ENCODE assay signal across 31 cellular contexts in genomic region chr12:106527356-106527755, GRCh38. TPM values are rescaled to one million over a fixed set of nuclear protein-coding genes. Genes with fewer than 3 reads are reported as not detected.
A peak's percentile ranks its signal among the peaks of the same experiment; 100 is the strongest.
DNase-seq lines count a peak whose midpoint lies in the region; ATAC-seq, FAIRE-seq and TF ChIP-seq lines count a peak whose summit lies in the region.
"Had no signal": no experiment of that assay in that cellular context is flagged by ENCODE, and none has a peak within 500 bp of the region (broad histone marks: within the 10 kb centered on the region; RNA-seq: fewer than 3 reads in every experiment).

No MANE protein-coding gene starts in this region.

- H3K36me3 ChIP-seq in bronchial epithelial cell (ENCODE audit: control insufficient read depth, insufficient read depth, low read length) (no peaks in the 10 kb centered on the region), prostate gland (no peaks in the 10 kb centered on the region)
- no peaks in the 10 kb centered on the region for H3K36me3 ChIP-seq in effector memory CD4-positive, alpha-beta T cell (ENCODE audit: control insufficient read depth, insufficient read depth, low read length)
- H3K36me3 ChIP-seq: gastrocnemius medialis, MG63, tibial nerve, WERI-Rb-1 had no signal

- no peaks in the 10 kb centered on the region for H3K9me3 Mint-ChIP-seq in stimulated activated effector memory CD8-positive, alpha-beta T cell treated with anti-CD3 and anti-CD28 coated beads, Interleukin-12 subunit alpha, Interleukin-12 subunit beta, amount 100 ng/mL, for 72 hours
- H3K9me3 Mint-ChIP-seq: activated CD4-positive, alpha-beta T cell treated with anti-CD3 and anti-CD28 coated beads, Interleukin-2, amount 10 ng/mL, durations not matched to agents 24 days and 14 days had no signal

- no peaks in the 10 kb centered on the region for H3K9me3 ChIP-seq in prostate gland
- no peaks in the 10 kb centered on the region for H3K9me3 ChIP-seq in effector memory CD4-positive, alpha-beta T cell (ENCODE audit: control insufficient read depth, low read length)
- H3K9me3 ChIP-seq: gastrocnemius medialis, MG63 had no signal

- H3K4me3 ChIP-seq in bronchial epithelial cell (ENCODE audit: low read depth, low read length) (no peak overlapping the region), prostate gland (no peak overlapping the region)
- H3K4me3 ChIP-seq in effector memory CD4-positive, alpha-beta T cell (ENCODE audit: insufficient read depth, low read depth, low read length, poor library complexity, severe bottlenecking), result no peak overlapping the region
- H3K4me3 ChIP-seq: gastrocnemius medialis, MG63, skin epidermis, tibial nerve had no signal

- intact Hi-C loops in prostate gland (cut with DNase I), result no loop called here

- 56% methylated on average over 2 of the region's 2 CpGs for WGBS in prostate gland

- H3K36me3 Mint-ChIP-seq in stimulated activated effector memory CD8-positive, alpha-beta T cell treated with anti-CD3 and anti-CD28 coated beads, Interleukin-12 subunit alpha, Interleukin-12 subunit beta, amount 100 ng/mL, for 72 hours, result no peaks in the 10 kb centered on the region

- no peak for FAIRE-seq in bronchial epithelial cell (lab: Jason Lieb, UNC)

- H3K27me3 ChIP-seq in bronchial epithelial cell (ENCODE audit: control insufficient read depth, insufficient read depth, low read length), result no peaks in the 10 kb centered on the region
- H3K27me3 ChIP-seq in prostate gland (replicated peaks; ENCODE audit: insufficient read depth), result no peaks in the 10 kb centered on the region
- no peaks in the 10 kb centered on the region for H3K27me3 ChIP-seq in effector memory CD4-positive, alpha-beta T cell (replicated peaks; ENCODE audit: control insufficient read depth, insufficient read depth, low read length, poor library complexity, severe bottlenecking)
- H3K27me3 ChIP-seq: gastrocnemius medialis, MG63, tibial nerve had no signal

- H3K27ac Mint-ChIP-seq in stimulated activated effector memory CD8-positive, alpha-beta T cell treated with anti-CD3 and anti-CD28 coated beads, Interleukin-12 subunit alpha, Interleukin-12 subunit beta, amount 100 ng/mL, for 72 hours, result no peak overlapping the region
- H3K27ac Mint-ChIP-seq: activated CD4-positive, alpha-beta T cell treated with anti-CD3 and anti-CD28 coated beads, Interleukin-2, amount 10 ng/mL, durations not matched to agents 24 days and 14 days; activated T-cell treated with anti-CD3 and anti-CD28 coated beads, Interleukin-2, amount 50 U/mL, for 24 hours; CD4-positive, alpha-beta T cell; memory B cell; T-helper 2 cell treated with Interferon-gamma antibody and Interleukin-4, amounts not matched to agents 5 μg/mL and 100 μg/mL, for 36 hours had no signal

- no peaks in the 10 kb centered on the region for H3K4me1 ChIP-seq in prostate gland (replicated peaks)
- no peaks in the 10 kb centered on the region for H3K4me1 ChIP-seq in effector memory CD4-positive, alpha-beta T cell (ENCODE audit: control insufficient read depth, insufficient read depth, low read length, poor library complexity, severe bottlenecking)
- H3K4me1 ChIP-seq: gastrocnemius medialis, tibial nerve had no signal

- no peak overlapping the region for H3K4me3 Mint-ChIP-seq in stimulated activated effector memory CD8-positive, alpha-beta T cell treated with anti-CD3 and anti-CD28 coated beads, Interleukin-12 subunit alpha, Interleukin-12 subunit beta, amount 100 ng/mL, for 72 hours
- H3K4me3 Mint-ChIP-seq: activated CD4-positive, alpha-beta T cell treated with anti-CD3 and anti-CD28 coated beads, Interleukin-2, amount 10 ng/mL, durations not matched to agents 24 days and 14 days; activated T-cell treated with anti-CD3 and anti-CD28 coated beads, Interleukin-2, amount 50 U/mL, for 24 hours; CD4-positive, alpha-beta T cell; memory B cell; T-helper 2 cell treated with Interferon-gamma antibody and Interleukin-4, amounts not matched to agents 5 μg/mL and 100 μg/mL, for 36 hours had no signal

- no peak for ATAC-seq in stimulated activated effector memory CD8-positive, alpha-beta T cell treated with anti-CD3 and anti-CD28 coated beads, Interleukin-12 subunit alpha, Interleukin-12 subunit beta, amount 100 ng/mL, for 72 hours
- ATAC-seq: gastrocnemius medialis had no signal

- H3K27ac ChIP-seq in prostate gland, result no peak overlapping the region
- H3K27ac ChIP-seq in effector memory CD4-positive, alpha-beta T cell (ENCODE audit: insufficient read depth, low read length, poor library complexity, severe bottlenecking), result no peak overlapping the region
- H3K27ac ChIP-seq: epithelial cell of prostate, gastrocnemius medialis, skin epidermis, tibial nerve, WERI-Rb-1 had no signal

- TF ChIP-seq CTCF in bronchial epithelial cell (IDR thresholded peaks at IDR 0.05; ENCODE audit: insufficient read depth, low read length, severe bottlenecking) (no peak), prostate gland (IDR thresholded peaks at IDR 0.05) (no peak)

- H3K4me1 Mint-ChIP-seq in stimulated activated effector memory CD8-positive, alpha-beta T cell treated with anti-CD3 and anti-CD28 coated beads, Interleukin-12 subunit alpha, Interleukin-12 subunit beta, amount 100 ng/mL, for 72 hours, result no peaks in the 10 kb centered on the region
- H3K4me1 Mint-ChIP-seq: activated CD4-positive, alpha-beta T cell treated with anti-CD3 and anti-CD28 coated beads, Interleukin-2, amount 10 ng/mL, durations not matched to agents 24 days and 14 days; memory B cell had no signal

- peak; percentile 16 for DNase-seq in A172 (ENCODE audit: low spot score)
- peak; percentile 5 for DNase-seq in HS-5 (ENCODE audit: low read depth)
- peak; percentile 14 for DNase-seq in bronchial epithelial cell (ENCODE audit: low read depth)
- DNase-seq in foreskin melanocyte, result peak; percentile 61
- DNase-seq in stimulated activated effector memory CD8-positive, alpha-beta T cell treated with anti-CD3 and anti-CD28 coated beads, Interleukin-12 subunit alpha, Interleukin-12 subunit beta, amount 100 ng/mL, for 72 hours (ENCODE audit: low spot score in 2 of 2), result no peak
- no peak for DNase-seq in COLO668 (lab: John Stamatoyannopoulos, UW; ENCODE audit: unreplicated experiment)
- no peak for DNase-seq in prostate gland (ENCODE audit: low spot score)
- DNase-seq in effector memory CD4-positive, alpha-beta T cell, result no peak
- DNase-seq: 8988T; activated CD4-positive, alpha-beta T cell treated with anti-CD3 and anti-CD28 coated beads, Interleukin-2, amount 10 ng/mL, durations not matched to agents 24 days and 14 days; activated gamma-delta T cell; activated T-cell treated with anti-CD3 and anti-CD28 coated beads, Interleukin-2, amount 50 U/mL, for 24 hours; CD4-positive, alpha-beta T cell; cerebellar nuclear complex; DMS 273 treated with DMSO at 0.1 percent for 48 hours; gastrocnemius medialis; GOT3; hippocampal formation; MG63; NCI-H1417; NCI-H446; stimulated activated CD8-positive, alpha-beta memory T cell treated with anti-CD3 and anti-CD28 coated beads, Interleukin-4, amount 100 ng/mL, for 48 hours; WERI-Rb-1 had no signal

- no peak for TF ChIP-seq POLR2A in prostate gland (IDR thresholded peaks at IDR 0.05)

RNA-seq across cellular contexts. Expression of gene RFX4, which starts 55.4 kb away (rescaled TPM):
- total RNA-seq in A172 (2014; rRNA removed; shearing (Covaris generic)), result not detected in 2 replicates
- total RNA-seq in bronchial epithelial cell (not detected in 2 replicates), prostate gland (10 to 100 TPM in 1 of 2 donors, not detected in 1; 10.6 TPM)
- total RNA-seq: activated CD4-positive, alpha-beta T cell treated with anti-CD3 and anti-CD28 coated beads, Interleukin-2, amount 10 ng/mL, durations not matched to agents 24 days and 14 days; CD4-positive, alpha-beta T cell; G401; gastrocnemius medialis; myocyte; OCI-LY7; tibial nerve had no signal

Comparison
In these comparisons a context has a peak if more than half of its experiments do, and no peak if none do; other contexts are left out.
1. DNase-seq: peak in A172 (single experiment), HS-5 (single experiment), bronchial epithelial cell (single experiment) and foreskin melanocyte (single experiment); none in stimulated activated effector memory CD8-positive, alpha-beta T cell treated with anti-CD3 and anti-CD28 coated beads, Interleukin-12 subunit alpha, Interleukin-12 subunit beta, amount 100 ng/mL, for 72 hours (0 of 2), COLO668 (single experiment), prostate gland (single experiment) and effector memory CD4-positive, alpha-beta T cell (0 of 3).